26 cellular contexts compared by ENCODE assay signal in the genomic region with DNA sequence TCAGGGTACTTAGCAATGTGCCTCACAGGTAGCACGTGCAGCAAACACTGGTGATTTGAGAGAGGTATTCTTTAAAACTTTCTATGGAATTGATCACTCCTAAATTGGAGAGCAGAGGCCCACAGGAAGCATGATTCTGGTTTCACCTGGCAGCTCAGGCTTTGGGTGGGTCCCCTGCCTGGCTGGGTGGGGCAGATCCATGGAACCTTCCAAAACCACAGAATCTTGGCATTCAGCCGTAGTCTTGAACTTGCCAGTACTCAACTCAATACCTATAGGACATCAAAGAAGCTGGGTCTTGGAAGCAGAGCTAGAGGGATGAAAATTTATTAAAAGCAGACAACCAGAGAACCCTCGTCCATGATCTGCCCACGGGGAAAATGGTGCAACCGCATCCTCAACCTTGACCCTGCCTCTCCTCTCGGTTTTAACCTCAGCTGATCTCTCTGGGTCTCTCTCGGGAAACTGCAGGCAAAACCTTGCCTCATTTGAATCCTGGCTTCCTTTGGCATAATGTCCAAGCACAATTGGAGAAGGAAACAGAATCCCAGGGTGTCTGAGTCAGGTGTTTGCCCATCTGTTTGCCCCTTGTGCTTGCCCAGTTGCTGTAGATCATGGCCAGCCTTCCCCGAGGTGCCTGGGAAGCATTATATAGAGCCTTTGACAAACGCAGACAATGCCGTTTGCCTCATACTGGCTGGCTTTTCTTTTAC. TPM values are rescaled to one million over a fixed set of nuclear protein-coding genes. Genes with fewer than 3 reads are reported as not detected.
"Had no signal": no experiment of that assay in that cellular context is flagged by ENCODE, and none has a peak within 500 bp of the region (broad histone marks: within the 10 kb centered on the region; RNA-seq: fewer than 3 reads in every experiment).

No MANE protein-coding gene starts in this region.

- ATAC-seq: activated CD8-positive, alpha-beta memory T cell treated with anti-CD3 and anti-CD28 coated beads, Interleukin-2, amount 10 ng/mL, durations not matched to agents 7 days and 5 days; body of pancreas; K562; T-helper 17 cell had no signal

- H3K27me3 ChIP-seq: ascending aorta, body of pancreas had no signal

- H3K27ac ChIP-seq: ascending aorta, body of pancreas had no signal

- H3K36me3 Mint-ChIP-seq: activated CD8-positive, alpha-beta memory T cell treated with anti-CD3 and anti-CD28 coated beads, Interleukin-2, amount 10 ng/mL, durations not matched to agents 7 days and 5 days; activated naive CD4-positive, alpha-beta T cell treated with anti-CD3 and anti-CD28 coated beads, Interleukin-2, amount 50 U/mL, for 24 hours had no signal

- H3K4me1 Mint-ChIP-seq: activated B cell treated with CpG ODN at 0.5 μM for 24 hours; activated CD4-positive, alpha-beta T cell treated with anti-CD3 and anti-CD28 coated beads, Interleukin-2, amount 10 ng/mL, durations not matched to agents 24 days and 14 days; activated CD8-positive, alpha-beta memory T cell treated with anti-CD3 and anti-CD28 coated beads, Interleukin-2, amount 10 ng/mL, durations not matched to agents 7 days and 5 days; activated naive CD4-positive, alpha-beta T cell treated with anti-CD3 and anti-CD28 coated beads, Interleukin-2, amount 50 U/mL, for 24 hours; central memory CD8-positive, alpha-beta T cell; T-helper 17 cell had no signal

- H3K9me3 Mint-ChIP-seq: activated CD4-positive, alpha-beta T cell treated with anti-CD3 and anti-CD28 coated beads, Interleukin-2, amount 10 ng/mL, durations not matched to agents 24 days and 14 days; activated naive CD4-positive, alpha-beta T cell treated with anti-CD3 and anti-CD28 coated beads, Interleukin-2, amount 50 U/mL, for 24 hours; activated T-cell treated with anti-CD3 and anti-CD28 coated beads, Interleukin-2, amount 50 U/mL, for 24 hours; central memory CD8-positive, alpha-beta T cell had no signal

- H3K9me3 ChIP-seq: ascending aorta, body of pancreas had no signal

- DNase-seq: activated B cell treated with CpG ODN at 0.5 μM for 24 hours; activated CD4-positive, alpha-beta T cell treated with anti-CD3 and anti-CD28 coated beads for 1 hour; activated CD4-positive, alpha-beta T cell treated with anti-CD3 and anti-CD28 coated beads, Interleukin-2, amount 10 ng/mL, durations not matched to agents 24 days and 14 days; activated CD4-positive, alpha-beta T cell treated with anti-CD3 and anti-CD28 coated beads, Interleukin-2, amount 50 U/mL, for 48 hours; activated CD8-positive, alpha-beta memory T cell treated with anti-CD3 and anti-CD28 coated beads, Interleukin-2, amount 10 ng/mL, durations not matched to agents 7 days and 5 days; activated effector memory CD4-positive, alpha-beta T cell treated with Interleukin-2 at 50 U/mL for 16 hours; activated naive CD4-positive, alpha-beta T cell; activated T-cell treated with anti-CD3 and anti-CD28 coated beads, Interleukin-2, amount 50 U/mL, for 24 hours; Karpas-422; NCI-H1048; NCI-H146; NCI-H1930; NCI-H2171; NCI-H2227 treated with DMSO at 0.1 percent for 48 hours; NCI-H446 treated with DMSO at 0.1 percent for 48 hours; NCI-H524 treated with DMSO at 0.1 percent for 48 hours; NCI-H774; SIG-M5; T-helper 17 cell; T-helper 9 cell had no signal

- H3K36me3 ChIP-seq: ascending aorta had no signal

- H3K4me3 Mint-ChIP-seq: activated B cell treated with CpG ODN at 0.5 μM for 24 hours; activated CD4-positive, alpha-beta T cell treated with anti-CD3 and anti-CD28 coated beads, Interleukin-2, amount 10 ng/mL, durations not matched to agents 24 days and 14 days; activated CD8-positive, alpha-beta memory T cell treated with anti-CD3 and anti-CD28 coated beads, Interleukin-2, amount 10 ng/mL, durations not matched to agents 7 days and 5 days; activated naive CD4-positive, alpha-beta T cell treated with anti-CD3 and anti-CD28 coated beads, Interleukin-2, amount 50 U/mL, for 24 hours; activated T-cell treated with anti-CD3 and anti-CD28 coated beads, Interleukin-2, amount 50 U/mL, for 24 hours; activated T-helper 1 cell treated with anti-CD3 and anti-CD28 coated beads, Interleukin-12 subunit alpha, Interleukin-12 subunit beta, Interleukin-2, Interleukin-4 antibody, amounts not matched to agents 30 ng/mL and 10 ng/mL and 1 ng/mL, durations not matched to agents 14 hours and 24 hours and 36 hours; central memory CD8-positive, alpha-beta T cell; T-helper 17 cell had no signal

- H3K4me1 ChIP-seq: ascending aorta, body of pancreas had no signal

- H3K27ac Mint-ChIP-seq: activated B cell treated with CpG ODN at 0.5 μM for 24 hours; activated CD4-positive, alpha-beta T cell treated with anti-CD3 and anti-CD28 coated beads, Interleukin-2, amount 10 ng/mL, durations not matched to agents 24 days and 14 days; activated CD8-positive, alpha-beta memory T cell treated with anti-CD3 and anti-CD28 coated beads, Interleukin-2, amount 10 ng/mL, durations not matched to agents 7 days and 5 days; activated naive CD4-positive, alpha-beta T cell treated with anti-CD3 and anti-CD28 coated beads, Interleukin-2, amount 50 U/mL, for 24 hours; activated T-cell treated with anti-CD3 and anti-CD28 coated beads, Interleukin-2, amount 50 U/mL, for 24 hours; T-helper 17 cell had no signal

- H3K4me3 ChIP-seq: ascending aorta, body of pancreas, K562 had no signal

RNA-seq across cellular contexts. Expression of a gene that starts 22.9 kb away (rescaled TPM):
- total RNA-seq: activated B cell treated with CpG ODN at 0.5 μM for 24 hours; activated CD4-positive, alpha-beta T cell treated with anti-CD3 and anti-CD28 coated beads, Interleukin-2, amount 10 ng/mL, durations not matched to agents 24 days and 14 days; activated CD8-positive, alpha-beta memory T cell treated with anti-CD3 and anti-CD28 coated beads, Interleukin-2, amount 10 ng/mL, durations not matched to agents 7 days and 5 days; activated T-helper 1 cell treated with anti-CD3 and anti-CD28 coated beads, Interleukin-12 subunit alpha, Interleukin-12 subunit beta, Interleukin-2, Interleukin-4 antibody, amounts not matched to agents 30 ng/mL and 10 ng/mL and 1 ng/mL, durations not matched to agents 14 hours and 24 hours and 36 hours; ascending aorta; body of pancreas; K562; T-helper 17 cell had no signal
